In genomic region chr9:114174876-114175771, GRCh38 we compare ENCODE assay signal across 12 cellular contexts. TPM values are rescaled to one million over a fixed set of nuclear protein-coding genes. Genes with fewer than 3 reads are reported as not detected.
DNase-seq lines count a peak whose midpoint lies in the region; ATAC-seq and TF ChIP-seq lines count a peak whose summit lies in the region.
"Had no signal": no experiment of that assay in that cellular context is flagged by ENCODE, and none has a peak within 500 bp of the region (broad histone marks: within the 10 kb centered on the region; RNA-seq: fewer than 3 reads in every experiment).

No MANE protein-coding gene starts in this region.

- no peak overlapping the region for H3K27ac Mint-ChIP-seq in stimulated activated effector memory CD8-positive, alpha-beta T cell treated with anti-CD3 and anti-CD28 coated beads, Interleukin-12 subunit alpha, Interleukin-12 subunit beta, amount 100 ng/mL, for 72 hours

- no peaks in the 10 kb centered on the region for H3K36me3 ChIP-seq in left lung

- H3K4me1 ChIP-seq in left lung = peaks cover 0 to 12% of the 10 kb centered on the region in 2 donors

- H3K36me3 Mint-ChIP-seq in stimulated activated effector memory CD8-positive, alpha-beta T cell treated with anti-CD3 and anti-CD28 coated beads, Interleukin-12 subunit alpha, Interleukin-12 subunit beta, amount 100 ng/mL, for 72 hours = no peaks in the 10 kb centered on the region

- DNase-seq in HuH-7 (ENCODE audit: low spot score) (peak; percentile 78), coronary artery (ENCODE audit: low spot score) (no peak), left lung (no peak), DMS 273 (lab: John Stamatoyannopoulos, UW; ENCODE audit: unreplicated experiment) (no peak), GDM1 (lab: John Stamatoyannopoulos, UW) (no peak)
- no peak for DNase-seq in stimulated activated effector memory CD8-positive, alpha-beta T cell treated with anti-CD3 and anti-CD28 coated beads, Interleukin-12 subunit alpha, Interleukin-12 subunit beta, amount 100 ng/mL, for 72 hours (ENCODE audit: low spot score in 2 of 2)
- DNase-seq: activated CD4-positive, CD25-positive, alpha-beta regulatory T cell treated with anti-CD3 and anti-CD28 coated beads, Interleukin-2, amount 50 U/mL, for 72 hours; DMS79; MM.1S; trophoblast cell had no signal

- peak overlapping the region; percentile 64 to 89 for H3K27ac ChIP-seq in coronary artery
- H3K27ac ChIP-seq in left lung = no peak overlapping the region

- no peak overlapping the region for H3K4me3 Mint-ChIP-seq in stimulated activated effector memory CD8-positive, alpha-beta T cell treated with anti-CD3 and anti-CD28 coated beads, Interleukin-12 subunit alpha, Interleukin-12 subunit beta, amount 100 ng/mL, for 72 hours

- peak; percentile 53 for ATAC-seq in left lung
- peak; percentile 6 for ATAC-seq in stimulated activated effector memory CD8-positive, alpha-beta T cell treated with anti-CD3 and anti-CD28 coated beads, Interleukin-12 subunit alpha, Interleukin-12 subunit beta, amount 100 ng/mL, for 72 hours
- no peak for ATAC-seq in GM21528 (IDR thresholded peaks at IDR 0.05; ENCODE audit: low FRiP score, unreplicated experiment)
- ATAC-seq in HG02970 (IDR thresholded peaks at IDR 0.05; ENCODE audit: low FRiP score, unreplicated experiment) = no peak

- intact Hi-C loops in left lung (cut with DNase I) = no loop called here

- no peaks in the 10 kb centered on the region for H3K4me1 Mint-ChIP-seq in stimulated activated effector memory CD8-positive, alpha-beta T cell treated with anti-CD3 and anti-CD28 coated beads, Interleukin-12 subunit alpha, Interleukin-12 subunit beta, amount 100 ng/mL, for 72 hours

- no peaks in the 10 kb centered on the region for H3K9me3 Mint-ChIP-seq in stimulated activated effector memory CD8-positive, alpha-beta T cell treated with anti-CD3 and anti-CD28 coated beads, Interleukin-12 subunit alpha, Interleukin-12 subunit beta, amount 100 ng/mL, for 72 hours

- H3K4me3 ChIP-seq in coronary artery (no peak overlapping the region), left lung (no peak overlapping the region)

- no peaks in the 10 kb centered on the region for H3K9me3 ChIP-seq in left lung

- H3K27me3 ChIP-seq in left lung = no peaks in the 10 kb centered on the region

- TF ChIP-seq CTCF in coronary artery (IDR thresholded peaks at IDR 0.05) (no peak), left lung (IDR thresholded peaks at IDR 0.05) (no peak)

RNA-seq across cellular contexts. Expression of gene COL27A1, which starts 19.8 kb away (rescaled TPM):
- total RNA-seq in left lung = 10 to 100 TPM; 15.8 to 23.5 TPM

Comparison
In these comparisons a context has a peak if more than half of its experiments do, and no peak if none do; other contexts are left out.
1. H3K27ac ChIP-seq: peak in coronary artery (2 of 2); none in left lung (0 of 2).
2. ATAC-seq: peak in left lung (single experiment) and stimulated activated effector memory CD8-positive, alpha-beta T cell treated with anti-CD3 and anti-CD28 coated beads, Interleukin-12 subunit alpha, Interleukin-12 subunit beta, amount 100 ng/mL, for 72 hours (single experiment); none in GM21528 (single experiment) and HG02970 (single experiment).